In the genomic region with DNA sequence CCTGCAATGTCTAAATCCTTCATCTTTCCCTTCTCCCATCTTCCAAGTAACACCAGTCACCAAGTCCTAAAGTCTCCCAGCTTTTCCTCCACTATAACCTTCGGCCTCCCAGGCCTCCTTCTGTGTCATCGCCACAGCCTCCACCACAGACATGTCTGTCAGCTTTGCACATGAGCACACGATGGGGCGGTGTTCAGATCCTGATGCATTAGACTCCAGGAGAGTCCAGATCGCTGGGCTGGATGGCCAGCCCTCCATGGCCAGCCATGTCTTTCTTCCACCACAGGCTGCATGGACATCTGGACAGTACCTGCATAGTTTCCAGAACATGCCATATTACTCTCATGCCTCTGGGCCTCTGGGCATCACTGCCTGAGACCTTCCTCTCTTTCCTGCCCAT, we compare ENCODE assay signal across 32 cellular contexts.
"Had no signal": no experiment of that assay in that cellular context is flagged by ENCODE, and none has a peak within 500 bp of the region (broad histone marks: within the 10 kb centered on the region; RNA-seq: fewer than 3 reads in every experiment).

No MANE protein-coding gene starts in this region.

- H3K36me3 ChIP-seq: neutrophil, ovary, right lobe of liver, sigmoid colon, suprapubic skin, tibial artery, transverse colon, upper lobe of right lung, vagina had no signal

- H3K27ac Mint-ChIP-seq: natural killer cell treated with Interleukin-12 subunit alpha and Interleukin-12 subunit beta and Interleukin-15 and Interleukin-18, amount 100 ng/mL, for 72 hours; nephron progenitor cell; progenitor cell of endocrine pancreas; stimulated activated memory B cell treated with anti-CD40 and anti-IgM and Interleukin-4, amounts not matched to agents 10 μg/mL and 1 μg/mL and 100 μg/mL, for 72 hours; stimulated activated naive CD8-positive, alpha-beta T cell treated with anti-CD3 and anti-CD28 coated beads, Interleukin-15, amount 100 ng/mL, for 72 hours; type B pancreatic cell had no signal

- H3K27me3 Mint-ChIP-seq: natural killer cell treated with Interleukin-12 subunit alpha and Interleukin-12 subunit beta and Interleukin-15 and Interleukin-18, amount 100 ng/mL, for 72 hours; progenitor cell of endocrine pancreas; stimulated activated memory B cell treated with anti-CD40 and anti-IgM and Interleukin-4, amounts not matched to agents 10 μg/mL and 1 μg/mL and 100 μg/mL, for 72 hours; stimulated activated naive CD8-positive, alpha-beta T cell treated with anti-CD3 and anti-CD28 coated beads, Interleukin-15, amount 100 ng/mL, for 72 hours; type B pancreatic cell had no signal

- H3K27ac ChIP-seq: neutrophil, ovary, parathyroid adenoma, psoas muscle, right lobe of liver, sigmoid colon, suprapubic skin, testis, tibial artery, transverse colon, upper lobe of right lung, vagina had no signal

- H3K36me3 Mint-ChIP-seq: stimulated activated memory B cell treated with anti-CD40 and anti-IgM and Interleukin-4, amounts not matched to agents 10 μg/mL and 1 μg/mL and 100 μg/mL, for 72 hours had no signal

- DNase-seq: naive thymus-derived CD8-positive, alpha-beta T cell; nephron progenitor cell; nucleus accumbens; ovary; posterior cingulate gyrus; psoas muscle; right cardiac atrium; right lobe of liver; sigmoid colon; small intestine; stimulated activated CD4-positive, alpha-beta T cell treated with anti-CD3 and anti-CD28 coated beads, Interleukin-12 subunit alpha, Interleukin-12 subunit beta, amount 100 ng/mL, for 4 hours; stimulated activated CD4-positive, alpha-beta T cell treated with anti-CD3 and anti-CD28 coated beads, Interleukin-1b, Interleukin-23, amount 100 ng/mL, for 48 hours; stimulated activated CD4-positive, alpha-beta T cell treated with anti-CD3 and anti-CD28 coated beads, Interleukin-4, amount 100 ng/mL, for 1 hour; stimulated activated CD4-positive, alpha-beta T cell treated with anti-CD3 and anti-CD28 coated beads, Interleukin-4, amount 100 ng/mL, for 4 hours; stimulated activated CD8-positive, alpha-beta memory T cell treated with anti-CD3 and anti-CD28 coated beads, Interleukin-4, amount 100 ng/mL, for 48 hours; stimulated activated naive CD4-positive, alpha-beta T cell; stimulated activated naive CD8-positive, alpha-beta T cell treated with anti-CD3 and anti-CD28 coated beads, Interleukin-15, amount 100 ng/mL, for 72 hours; stimulated activated naive CD8-positive, alpha-beta T cell treated with anti-CD3 and anti-CD28 coated beads, Interleukin-15, Interleukin-2, amounts not matched to agents 100 U/mL and 50 U/mL, for 24 hours; substantia nigra; testis; tibial artery; transverse colon; upper lobe of right lung had no signal

- H3K9me3 ChIP-seq: neutrophil, ovary, right lobe of liver, testis, upper lobe of right lung, vagina had no signal

- H3K4me1 ChIP-seq: parathyroid adenoma, psoas muscle, right lobe of liver, sigmoid colon, suprapubic skin, tibial artery, transverse colon, upper lobe of right lung, vagina had no signal

- H3K4me1 Mint-ChIP-seq: naive thymus-derived CD8-positive, alpha-beta T cell; nephron progenitor cell; neural crest cell; stimulated activated memory B cell treated with anti-CD40 and anti-IgM and Interleukin-4, amounts not matched to agents 10 μg/mL and 1 μg/mL and 100 μg/mL, for 72 hours; stimulated activated naive CD8-positive, alpha-beta T cell treated with anti-CD3 and anti-CD28 coated beads, Interleukin-15, amount 100 ng/mL, for 72 hours had no signal

- H3K27me3 ChIP-seq: neutrophil, ovary, right lobe of liver, sigmoid colon, suprapubic skin, testis, tibial artery, transverse colon, upper lobe of right lung, vagina had no signal

- H3K4me3 ChIP-seq: ovary, psoas muscle, right lobe of liver, sigmoid colon, suprapubic skin, testis, tibial artery, transverse colon, upper lobe of right lung, vagina had no signal

- H3K9me3 Mint-ChIP-seq: nephron progenitor cell had no signal

- H3K4me3 Mint-ChIP-seq: naive thymus-derived CD8-positive, alpha-beta T cell; natural killer cell treated with Interleukin-12 subunit alpha and Interleukin-12 subunit beta and Interleukin-15 and Interleukin-18, amount 100 ng/mL, for 72 hours; nephron progenitor cell; neural crest cell; stimulated activated memory B cell treated with anti-CD40 and anti-IgM and Interleukin-4, amounts not matched to agents 10 μg/mL and 1 μg/mL and 100 μg/mL, for 72 hours; stimulated activated naive CD8-positive, alpha-beta T cell treated with anti-CD3 and anti-CD28 coated beads, Interleukin-15, amount 100 ng/mL, for 72 hours; type B pancreatic cell had no signal

- ATAC-seq: naive thymus-derived CD8-positive, alpha-beta T cell; natural killer cell treated with Interleukin-12 subunit alpha and Interleukin-12 subunit beta and Interleukin-15 and Interleukin-18, amount 100 ng/mL, for 72 hours; psoas muscle; right cardiac atrium; right lobe of liver; stimulated activated memory B cell treated with anti-CD40 and anti-IgM and Interleukin-4, amounts not matched to agents 10 μg/mL and 1 μg/mL and 100 μg/mL, for 72 hours; stimulated activated naive CD8-positive, alpha-beta T cell treated with anti-CD3 and anti-CD28 coated beads, Interleukin-15, amount 100 ng/mL, for 72 hours; stimulated activated naive CD8-positive, alpha-beta T cell treated with anti-CD3 and anti-CD28 coated beads, Interleukin-15, Interleukin-2, amounts not matched to agents 100 U/mL and 50 U/mL, for 24 hours; upper lobe of right lung had no signal
